ENCODE assay signal across 5 cellular contexts in genomic region chr7:38947541-38947940, GRCh38. TPM values are rescaled to one million over a fixed set of nuclear protein-coding genes. Genes with fewer than 3 reads are reported as not detected.
"Had no signal": no experiment of that assay in that cellular context is flagged by ENCODE, and none has a peak within 500 bp of the region (broad histone marks: within the 10 kb centered on the region; RNA-seq: fewer than 3 reads in every experiment).

No MANE protein-coding gene starts in this region.

RNA-seq across cellular contexts. Expression of gene POU6F2, which starts 30.2 kb away (rescaled TPM):
- total RNA-seq: HepG2, HT-29, HT1080, IMR-90 had no signal
- polyA plus RNA-seq: HepG2, IgD-negative memory B cell, IMR-90 had no signal
